In genomic region chr4:2799971-2800690, GRCh38 we compare ENCODE assay signal across 8 cellular contexts. TPM values are rescaled to one million over a fixed set of nuclear protein-coding genes. Genes with fewer than 3 reads are reported as not detected.
DNase-seq lines count a peak whose midpoint lies in the region; ATAC-seq and TF ChIP-seq lines count a peak whose summit lies in the region.

No MANE protein-coding gene starts in this region.

- H3K36me3 ChIP-seq in lower lobe of right lung (no peaks in the 10 kb centered on the region), thyroid gland (no peaks in the 10 kb centered on the region)

- peak; percentile 29 for DNase-seq in activated CD4-positive, CD25-positive, alpha-beta regulatory T cell treated with anti-CD3 and anti-CD28 coated beads, Interleukin-2, amount 50 U/mL, for 72 hours
- DNase-seq in astrocyte of the hippocampus (ENCODE audit: low read depth, low spot score) = peak; percentile 55
- peak; percentile 61 for DNase-seq in lower lobe of right lung
- DNase-seq in thyroid gland = peak; percentile 54 to 57
- DNase-seq in SHP77 treated with DMSO at 0.1 percent for 48 hours (lab: John Stamatoyannopoulos, UW) = no peak
- no peak for DNase-seq in T1000 (lab: John Stamatoyannopoulos, UW)

- peak overlapping the region; percentile 87 for H3K27ac ChIP-seq in lower lobe of right lung
- peak overlapping the region; percentile 31 to 81 (median 75) for H3K27ac ChIP-seq in thyroid gland

- WGBS in thyroid gland, 2 donors = 73 to 83% methylated on average over 10 to 11 of the region's 23 CpGs

- no peak for ATAC-seq in activated CD4-positive, CD25-positive, alpha-beta regulatory T cell treated with anti-CD3 and anti-CD28 coated beads, Interleukin-2, amount 50 U/mL, for 24 hours
- ATAC-seq in lower lobe of right lung (peak; percentile 13 to 14), HG03565 (IDR thresholded peaks at IDR 0.05; ENCODE audit: unreplicated experiment) (no peak)

- H3K9me3 ChIP-seq in lower lobe of right lung (no peaks in the 10 kb centered on the region), thyroid gland (no peaks in the 10 kb centered on the region)

- no peak for TF ChIP-seq CTCF in lower lobe of right lung (IDR thresholded peaks at IDR 0.05)
- no peak for TF ChIP-seq CTCF in thyroid gland (IDR thresholded peaks at IDR 0.05)

- H3K4me1 ChIP-seq in lower lobe of right lung = peaks cover 96% of the 10 kb centered on the region
- H3K4me1 ChIP-seq in thyroid gland = peaks cover 72 to 83% of the 10 kb centered on the region in 2 donors

- intact Hi-C loops in lower lobe of right lung (cut with DNase I) (no loop called here), thyroid gland (cut with DNase I) (no loop called here)

- peak overlapping the region; percentile 50 for H3K4me3 ChIP-seq in lower lobe of right lung
- no peak overlapping the region for H3K4me3 ChIP-seq in thyroid gland (replicated peaks in 1 of 3)

- no peaks in the 10 kb centered on the region for H3K27me3 ChIP-seq in lower lobe of right lung (ENCODE audit: low read depth)
- no peaks in the 10 kb centered on the region for H3K27me3 ChIP-seq in thyroid gland

- no peak for TF ChIP-seq POLR2A in thyroid gland (IDR thresholded peaks at IDR 0.05)

RNA-seq across cellular contexts. Expression of gene SH3BP2, which starts 7.2 kb away (rescaled TPM):
- 102 TPM for total RNA-seq in lower lobe of right lung
- total RNA-seq in thyroid gland = 10 to 100 TPM; 29.6 to 43.5 (median 36.7) TPM

RNA-seq across cellular contexts. Expression of gene ADD1, which starts 43.5 kb away (rescaled TPM):
- total RNA-seq in lower lobe of right lung (279 TPM), thyroid gland (100 to 1,000 TPM; 190 to 222 (median 194) TPM)

RNA-seq across cellular contexts. Expression of gene TNIP2, which starts 44.0 kb away (rescaled TPM):
- total RNA-seq in lower lobe of right lung (36.7 TPM), thyroid gland (10 to 100 TPM; 44.7 to 65.4 (median 52.2) TPM)

Comparison
In these comparisons a context has a peak if more than half of its experiments do, and no peak if none do; other contexts are left out.
1. DNase-seq: peak in activated CD4-positive, CD25-positive, alpha-beta regulatory T cell treated with anti-CD3 and anti-CD28 coated beads, Interleukin-2, amount 50 U/mL, for 72 hours (single experiment), astrocyte of the hippocampus (single experiment), lower lobe of right lung (single experiment) and thyroid gland (2 of 2); none in SHP77 treated with DMSO at 0.1 percent for 48 hours (single experiment) and T1000 (single experiment).
2. ATAC-seq: peak in lower lobe of right lung (2 of 2); none in activated CD4-positive, CD25-positive, alpha-beta regulatory T cell treated with anti-CD3 and anti-CD28 coated beads, Interleukin-2, amount 50 U/mL, for 24 hours (0 of 2) and HG03565 (single experiment).